In the genomic region with DNA sequence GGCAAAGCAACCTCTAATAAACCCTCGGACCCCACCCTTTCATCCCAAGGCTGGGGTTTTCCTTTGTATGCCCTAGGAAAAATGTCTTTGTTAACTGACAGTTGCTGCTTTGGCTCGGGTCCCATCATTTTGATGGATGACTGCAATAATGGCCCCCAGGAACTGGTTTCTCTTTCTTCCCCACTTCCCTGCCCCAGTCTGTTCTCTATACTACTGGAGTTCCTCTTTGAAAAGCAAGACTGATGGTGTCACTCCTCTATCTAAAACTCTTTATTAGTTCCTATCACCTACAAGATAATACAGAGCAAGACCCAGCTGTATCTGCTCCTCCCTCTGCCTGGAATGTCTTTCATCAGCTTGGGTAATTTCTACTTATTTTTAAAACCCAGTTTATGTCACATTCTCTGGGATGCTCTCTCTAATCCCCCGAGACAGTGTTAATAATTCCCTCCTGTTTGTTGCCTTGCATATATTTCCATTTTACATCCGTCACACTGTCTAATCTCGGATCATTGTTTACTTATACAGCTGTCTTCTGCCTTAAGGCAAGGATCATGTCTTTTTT, we compare ENCODE assay signal across 1 cellular context.
TF ChIP-seq lines count a peak whose summit lies in the region.

No MANE protein-coding gene starts in this region.

TF ChIP-seq in GM12878, 131 proteins besides CTCF, POLR2A, EP300 and RAD21:
- TF ChIP-seq TCF7 (IDR thresholded peaks at IDR 0.05; ENCODE audit: borderline replicate concordance) (0 out of 2 replicates have a peak, but pooled peaks have one; percentile 7), BMI1 (IDR thresholded peaks at IDR 0.05; ENCODE audit: borderline replicate concordance) (0 out of 2 replicates have a peak, but pooled peaks have one; percentile 27), EED (IDR thresholded peaks at IDR 0.05; ENCODE audit: low read depth) (no peak), POLR2AphosphoS5 (IDR thresholded peaks at IDR 0.05; ENCODE audit: low read length) (peak; percentile 73), SMAD5 (IDR thresholded peaks at IDR 0.05; ENCODE audit: low read depth) (peak; percentile 35; the same call in 1 of the 2 replicates), RB1 (IDR thresholded peaks at IDR 0.05; ENCODE audit: borderline replicate concordance) (no peak), NFIC (IDR thresholded peaks at IDR 0.05; ENCODE audit: low read depth, low read length) (0 out of 2 replicates have a peak, but pooled peaks have one; percentile 20), STAT3 (IDR thresholded peaks at IDR 0.05; ENCODE audit: low read depth, low read length) (0 out of 2 replicates have a peak, but pooled peaks have one; percentile 16), CREM (IDR thresholded peaks at IDR 0.05; ENCODE audit: low read depth) (no peak), POLR2AphosphoS2 (IDR thresholded peaks at IDR 0.05; ENCODE audit: low read depth, low read length) (peak; percentile 92), IKZF2 (IDR thresholded peaks at IDR 0.05) (0 out of 4 replicates have a peak, but pooled peaks of 1 of the 2 experiments have one; percentile 12), JUNB (IDR thresholded peaks at IDR 0.05) (no peak), CREB1 (IDR thresholded peaks at IDR 0.05; ENCODE audit: low read depth) (peak; percentile 27; the same call in 1 of the 2 replicates), ZNF207 (IDR thresholded peaks at IDR 0.05; ENCODE audit: borderline replicate concordance) (no peak)
- TF ChIP-seq, protein P1, sequence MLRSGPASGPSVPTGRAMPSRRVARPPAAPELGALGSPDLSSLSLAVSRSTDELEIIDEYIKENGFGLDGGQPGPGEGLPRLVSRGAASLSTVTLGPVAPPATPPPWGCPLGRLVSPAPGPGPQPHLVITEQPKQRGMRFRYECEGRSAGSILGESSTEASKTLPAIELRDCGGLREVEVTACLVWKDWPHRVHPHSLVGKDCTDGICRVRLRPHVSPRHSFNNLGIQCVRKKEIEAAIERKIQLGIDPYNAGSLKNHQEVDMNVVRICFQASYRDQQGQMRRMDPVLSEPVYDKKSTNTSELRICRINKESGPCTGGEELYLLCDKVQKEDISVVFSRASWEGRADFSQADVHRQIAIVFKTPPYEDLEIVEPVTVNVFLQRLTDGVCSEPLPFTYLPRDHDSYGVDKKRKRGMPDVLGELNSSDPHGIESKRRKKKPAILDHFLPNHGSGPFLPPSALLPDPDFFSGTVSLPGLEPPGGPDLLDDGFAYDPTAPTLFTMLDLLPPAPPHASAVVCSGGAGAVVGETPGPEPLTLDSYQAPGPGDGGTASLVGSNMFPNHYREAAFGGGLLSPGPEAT (IDR thresholded peaks at IDR 0.05; ENCODE audit: low read depth): peak; percentile 27; the same call in 1 of the 2 replicates
- TF ChIP-seq, protein P2, sequence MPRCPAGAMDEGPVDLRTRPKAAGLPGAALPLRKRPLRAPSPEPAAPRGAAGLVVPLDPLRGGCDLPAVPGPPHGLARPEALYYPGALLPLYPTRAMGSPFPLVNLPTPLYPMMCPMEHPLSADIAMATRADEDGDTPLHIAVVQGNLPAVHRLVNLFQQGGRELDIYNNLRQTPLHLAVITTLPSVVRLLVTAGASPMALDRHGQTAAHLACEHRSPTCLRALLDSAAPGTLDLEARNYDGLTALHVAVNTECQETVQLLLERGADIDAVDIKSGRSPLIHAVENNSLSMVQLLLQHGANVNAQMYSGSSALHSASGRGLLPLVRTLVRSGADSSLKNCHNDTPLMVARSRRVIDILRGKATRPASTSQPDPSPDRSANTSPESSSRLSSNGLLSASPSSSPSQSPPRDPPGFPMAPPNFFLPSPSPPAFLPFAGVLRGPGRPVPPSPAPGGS (IDR thresholded peaks at IDR 0.05; ENCODE audit: borderline replicate concordance, insufficient read depth, low read depth, low read length, poor library complexity, severe bottlenecking): peak; percentile 74
- TF ChIP-seq, protein P3, sequence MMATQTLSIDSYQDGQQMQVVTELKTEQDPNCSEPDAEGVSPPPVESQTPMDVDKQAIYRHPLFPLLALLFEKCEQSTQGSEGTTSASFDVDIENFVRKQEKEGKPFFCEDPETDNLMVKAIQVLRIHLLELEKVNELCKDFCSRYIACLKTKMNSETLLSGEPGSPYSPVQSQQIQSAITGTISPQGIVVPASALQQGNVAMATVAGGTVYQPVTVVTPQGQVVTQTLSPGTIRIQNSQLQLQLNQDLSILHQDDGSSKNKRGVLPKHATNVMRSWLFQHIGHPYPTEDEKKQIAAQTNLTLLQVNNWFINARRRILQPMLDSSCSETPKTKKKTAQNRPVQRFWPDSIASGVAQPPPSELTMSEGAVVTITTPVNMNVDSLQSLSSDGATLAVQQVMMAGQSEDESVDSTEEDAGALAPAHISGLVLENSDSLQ (IDR thresholded peaks at IDR 0.05): 0 out of 2 replicates have a peak, but pooled peaks have one; percentile 8
- TF ChIP-seq, protein P4, sequence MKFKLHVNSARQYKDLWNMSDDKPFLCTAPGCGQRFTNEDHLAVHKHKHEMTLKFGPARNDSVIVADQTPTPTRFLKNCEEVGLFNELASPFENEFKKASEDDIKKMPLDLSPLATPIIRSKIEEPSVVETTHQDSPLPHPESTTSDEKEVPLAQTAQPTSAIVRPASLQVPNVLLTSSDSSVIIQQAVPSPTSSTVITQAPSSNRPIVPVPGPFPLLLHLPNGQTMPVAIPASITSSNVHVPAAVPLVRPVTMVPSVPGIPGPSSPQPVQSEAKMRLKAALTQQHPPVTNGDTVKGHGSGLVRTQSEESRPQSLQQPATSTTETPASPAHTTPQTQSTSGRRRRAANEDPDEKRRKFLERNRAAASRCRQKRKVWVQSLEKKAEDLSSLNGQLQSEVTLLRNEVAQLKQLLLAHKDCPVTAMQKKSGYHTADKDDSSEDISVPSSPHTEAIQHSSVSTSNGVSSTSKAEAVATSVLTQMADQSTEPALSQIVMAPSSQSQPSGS (IDR thresholded peaks at IDR 0.05; ENCODE audit: low read length): 0 out of 2 replicates have a peak, but pooled peaks have one; percentile 16
TF ChIP-seq in GM12878: peak in this region for 13.
